In the genomic region with DNA sequence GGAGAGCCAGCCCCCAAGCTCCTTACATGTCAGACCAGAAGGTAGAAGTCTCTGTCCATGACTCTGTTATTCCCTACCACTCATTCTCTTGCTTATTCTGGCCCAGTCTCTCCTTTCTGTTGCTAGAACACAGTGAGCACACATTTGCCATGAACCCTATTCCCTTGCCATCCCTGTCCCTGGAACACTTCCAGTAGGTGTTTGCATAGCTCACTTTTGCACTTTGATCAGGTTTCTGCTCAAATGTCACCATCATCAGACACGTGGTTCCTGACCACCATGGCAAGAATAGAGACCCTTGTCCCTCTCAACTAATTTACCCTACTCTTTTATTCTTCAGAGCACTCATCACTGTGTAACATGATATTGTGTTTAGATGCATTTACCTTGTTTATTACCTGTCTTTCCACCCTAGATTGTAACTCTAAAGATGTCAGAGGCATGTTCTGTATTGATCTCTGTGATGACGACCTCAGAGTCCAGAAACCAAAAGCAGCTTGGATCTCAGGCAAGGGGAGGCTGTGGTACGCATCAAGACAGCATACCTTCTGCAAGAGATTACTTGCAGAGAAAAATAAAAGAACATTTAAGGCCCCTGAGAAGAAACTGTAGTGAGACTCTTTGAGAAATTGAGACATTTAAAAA, we compare ENCODE assay signal across 23 cellular contexts.
"Had no signal": no experiment of that assay in that cellular context is flagged by ENCODE, and none has a peak within 500 bp of the region (broad histone marks: within the 10 kb centered on the region; RNA-seq: fewer than 3 reads in every experiment).

No MANE protein-coding gene starts in this region.

- H3K4me3 ChIP-seq: esophagus squamous epithelium, gastroesophageal sphincter, mucosa of descending colon, psoas muscle, sigmoid colon, skin epidermis, thoracic aorta, transverse colon had no signal

- DNase-seq: effector memory CD4-positive, alpha-beta T cell; esophagus squamous epithelium; foreskin fibroblast; glutamatergic neuron; immature natural killer cell; kidney; left cardiac atrium; left ventricle myocardium superior; mucosa of descending colon; natural killer cell; occipital lobe; psoas muscle; sigmoid colon; stimulated activated CD4-positive, alpha-beta T cell treated with anti-CD3 and anti-CD28 coated beads, Interleukin-2, amount 100 ng/mL, for 24 hours; stimulated activated CD4-positive, alpha-beta T cell treated with anti-CD3 and anti-CD28 coated beads, Interleukin-4, amount 100 ng/mL, for 4 hours; stimulated activated naive B cell treated with anti-CD40 and anti-IgM and Interleukin-4, amounts not matched to agents 10 μg/mL and 1 μg/mL and 100 μg/mL, for 72 hours; stimulated activated naive CD8-positive, alpha-beta T cell treated with anti-CD3 and anti-CD28 coated beads, Interleukin-15, amount 100 ng/mL, for 72 hours; transverse colon had no signal

- H2AFZ ChIP-seq: parathyroid adenoma had no signal

- H3K9me3 ChIP-seq: thoracic aorta had no signal

- H3K9ac ChIP-seq: parathyroid adenoma had no signal

- H3K4me1 ChIP-seq: esophagus squamous epithelium, gastroesophageal sphincter, parathyroid adenoma, psoas muscle, sigmoid colon, transverse colon had no signal

- H3K79me2 ChIP-seq: parathyroid adenoma had no signal

- ATAC-seq: gastroesophageal sphincter; left cardiac atrium; left ventricle myocardium superior; mucosa of descending colon; natural killer cell; psoas muscle; stimulated activated naive B cell treated with anti-CD40 and anti-IgM and Interleukin-4, amounts not matched to agents 10 μg/mL and 1 μg/mL and 100 μg/mL, for 72 hours; stimulated activated naive CD8-positive, alpha-beta T cell treated with anti-CD3 and anti-CD28 coated beads, Interleukin-15, amount 100 ng/mL, for 72 hours had no signal

- H3K27me3 ChIP-seq: esophagus squamous epithelium, gastroesophageal sphincter, sigmoid colon, transverse colon had no signal

- H3K36me3 ChIP-seq: esophagus squamous epithelium, gastroesophageal sphincter, sigmoid colon, thoracic aorta, transverse colon had no signal

- H3K27ac ChIP-seq: epithelial cell of prostate, esophagus squamous epithelium, gastroesophageal sphincter, parathyroid adenoma, psoas muscle, sigmoid colon, skin epidermis, thoracic aorta, transverse colon had no signal
